ENCODE assay signal across 14 cellular contexts in the genomic region with DNA sequence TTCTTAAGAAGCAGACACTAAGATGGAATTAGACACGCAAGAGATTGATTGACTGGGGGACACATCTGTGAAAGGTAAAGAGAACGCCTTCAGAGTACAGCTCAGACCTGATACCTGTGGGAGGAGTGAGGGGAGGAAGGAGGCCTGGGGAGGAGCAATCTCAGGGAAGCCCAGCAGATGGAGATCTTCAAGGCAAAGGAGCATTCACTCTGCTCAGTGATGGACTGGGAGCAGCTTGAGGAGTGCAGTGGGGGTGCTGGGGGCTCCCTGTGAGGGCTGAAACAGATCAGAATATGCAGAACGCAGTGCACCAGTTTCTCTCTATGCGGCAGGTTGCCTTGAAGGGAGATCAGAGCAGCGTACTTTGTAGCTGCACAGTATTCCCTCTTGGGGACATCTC.
DNase-seq lines count a peak whose midpoint lies in the region; TF ChIP-seq lines count a peak whose summit lies in the region.
"Had no signal": no experiment of that assay in that cellular context is flagged by ENCODE, and none has a peak within 500 bp of the region (broad histone marks: within the 10 kb centered on the region; RNA-seq: fewer than 3 reads in every experiment).

No MANE protein-coding gene starts in this region.

- H3K27me3 Mint-ChIP-seq in glutamatergic neuron (ENCODE audit: unreplicated experiment) = peaks cover 3% of the 10 kb centered on the region

- peak overlapping the region; percentile 2 for H3K4me3 Mint-ChIP-seq in glutamatergic neuron (ENCODE audit: unreplicated experiment)
- H3K4me3 Mint-ChIP-seq: activated naive CD8-positive, alpha-beta T cell treated with anti-CD3 and anti-CD28 coated beads, Interleukin-2, amount 50 U/mL, for 24 hours; CD4-positive, CD25-positive, alpha-beta regulatory T cell; dendritic cell treated with granulocyte-macrophage colony-stimulating factor and Interleukin-4, amounts not matched to agents 40 ng/mL and 50 ng/mL, for 4 days; naive B cell had no signal

- no peaks in the 10 kb centered on the region for H3K9me3 Mint-ChIP-seq in glutamatergic neuron (ENCODE audit: unreplicated experiment)
- H3K9me3 Mint-ChIP-seq: activated naive CD8-positive, alpha-beta T cell treated with anti-CD3 and anti-CD28 coated beads, Interleukin-2, amount 50 U/mL, for 24 hours; dendritic cell treated with granulocyte-macrophage colony-stimulating factor and Interleukin-4, amounts not matched to agents 40 ng/mL and 50 ng/mL, for 4 days; naive B cell had no signal

- TF ChIP-seq CTCF in AG04450 (IDR thresholded peaks at IDR 0.05; ENCODE audit: low read depth, low read length) = peak; percentile 22; the same call in 1 of the 2 replicates
- peak; percentile 39; the same call in 1 of the 2 replicates for TF ChIP-seq CTCF in VCaP (conservative IDR thresholded peaks at IDR 0.05)
- no peak for TF ChIP-seq CTCF in glutamatergic neuron (IDR thresholded peaks at IDR 0.05; ENCODE audit: partially characterized antibody, unreplicated experiment)
- TF ChIP-seq CTCF in esophagus squamous epithelium (IDR thresholded peaks at IDR 0.05) = peak in 2 of 6 experiments; percentile 24 to 45

- WGBS in esophagus squamous epithelium, 2 donors = 79 to 84% methylated on average over 5 of the region's 5 CpGs

- H3K27ac Mint-ChIP-seq in glutamatergic neuron (ENCODE audit: unreplicated experiment) = no peak overlapping the region
- H3K27ac Mint-ChIP-seq: activated naive CD8-positive, alpha-beta T cell treated with anti-CD3 and anti-CD28 coated beads, Interleukin-2, amount 50 U/mL, for 24 hours; CD4-positive, CD25-positive, alpha-beta regulatory T cell; dendritic cell treated with granulocyte-macrophage colony-stimulating factor and Interleukin-4, amounts not matched to agents 40 ng/mL and 50 ng/mL, for 4 days had no signal

- intact Hi-C loops in esophagus squamous epithelium (cut with DNase I) = no loop called here

- peaks cover 4% of the 10 kb centered on the region for H3K4me1 Mint-ChIP-seq in glutamatergic neuron (ENCODE audit: low read depth, unreplicated experiment)
- H3K4me1 Mint-ChIP-seq: activated naive CD8-positive, alpha-beta T cell treated with anti-CD3 and anti-CD28 coated beads, Interleukin-2, amount 50 U/mL, for 24 hours; CD4-positive, CD25-positive, alpha-beta regulatory T cell; naive B cell had no signal

- peaks cover 11% of the 10 kb centered on the region for H3K27me3 ChIP-seq in AG04450 (ENCODE audit: control insufficient read depth, insufficient read depth, low read length)
- H3K27me3 ChIP-seq in H7 (ENCODE audit: control insufficient read depth, insufficient read depth, low read length) = no peaks in the 10 kb centered on the region
- H3K27me3 ChIP-seq in esophagus squamous epithelium = no peaks in the 10 kb centered on the region

- H3K9me3 ChIP-seq in AG04450 (ENCODE audit: control insufficient read depth, insufficient read depth, low read length) (no peaks in the 10 kb centered on the region; the same call in 1 of the 2 replicates), esophagus squamous epithelium (no peaks in the 10 kb centered on the region)

- no peaks in the 10 kb centered on the region for H3K36me3 Mint-ChIP-seq in glutamatergic neuron (ENCODE audit: unreplicated experiment)
- H3K36me3 Mint-ChIP-seq: CD4-positive, CD25-positive, alpha-beta regulatory T cell; naive B cell had no signal

- DNase-seq in AG04450 (ENCODE audit: low read depth, low spot score) (no peak), H7 (peak; percentile 43), glutamatergic neuron (no peak), esophagus squamous epithelium (lab: John Stamatoyannopoulos, UW) (no peak), mucosa of gallbladder (ENCODE audit: low spot score) (no peak), T-helper 2 cell (no peak), germinal center (ENCODE audit: low spot score) (no peak)
- DNase-seq: activated CD4-positive, alpha-beta T cell treated with anti-CD3 and anti-CD28 coated beads for 1 hour; activated naive CD8-positive, alpha-beta T cell treated with anti-CD3 and anti-CD28 coated beads, Interleukin-2, amount 50 U/mL, for 24 hours; CD4-positive, CD25-positive, alpha-beta regulatory T cell; naive B cell; NCI-H1694 treated with DMSO at 0.1 percent for 48 hours had no signal

- POLR2A ChIA-PET in AG04450 (lab: Yijun Ruan, JAX) = no interaction called here

- H3K4me3 ChIP-seq in AG04450 (ENCODE audit: low read depth, low read length) (no peak overlapping the region), H7 (ENCODE audit: insufficient read depth, low read depth, low read length) (no peak overlapping the region), esophagus squamous epithelium (no peak overlapping the region)

- H3K4me1 ChIP-seq in esophagus squamous epithelium = peaks cover 0 to 41% (median 10%) of the 10 kb centered on the region in 3 donors

- no peak overlapping the region for H3K27ac ChIP-seq in AG04450 (ENCODE audit: low read depth, low read length)
- no peak overlapping the region for H3K27ac ChIP-seq in VCaP
- no peak overlapping the region for H3K27ac ChIP-seq in esophagus squamous epithelium

- CTCF ChIA-PET in AG04450 (lab: Charles Lee) = interaction anchor here (1.5 kb wide), 1 partner anchor 8 kb away, joined by 3 read pairs; no protein-coding TSS in a partner anchor

- H3K36me3 ChIP-seq in H7 (replicated peaks; ENCODE audit: control insufficient read depth, insufficient read depth, low read length) (no peaks in the 10 kb centered on the region), esophagus squamous epithelium (no peaks in the 10 kb centered on the region)

- no peak for TF ChIP-seq POLR2A in esophagus squamous epithelium (IDR thresholded peaks at IDR 0.05)
